In genomic region chr16:85380905-85381737, GRCh38 we compare ENCODE assay signal across 22 cellular contexts.
DNase-seq lines count a peak whose midpoint lies in the region; ATAC-seq and TF ChIP-seq lines count a peak whose summit lies in the region.
"Had no signal": no experiment of that assay in that cellular context is flagged by ENCODE, and none has a peak within 500 bp of the region (broad histone marks: within the 10 kb centered on the region; RNA-seq: fewer than 3 reads in every experiment).

No MANE protein-coding gene starts in this region.

- no peak for TF ChIP-seq CTCF in NB4 (IDR thresholded peaks at IDR 0.05; ENCODE audit: low read depth, low read length)
- TF ChIP-seq CTCF in endodermal cell (conservative IDR thresholded peaks at IDR 0.05): no peak
- no peak for TF ChIP-seq CTCF in natural killer cell (IDR thresholded peaks at IDR 0.05)

- no peak for ATAC-seq in natural killer cell
- ATAC-seq: activated CD4-positive, CD25-positive, alpha-beta regulatory T cell treated with anti-CD3 and anti-CD28 coated beads, Interleukin-2, amount 50 U/mL, for 24 hours; gastrocnemius medialis; stimulated activated naive CD8-positive, alpha-beta T cell treated with anti-CD3 and anti-CD28 coated beads, Interleukin-15, amount 100 ng/mL, for 72 hours had no signal

- no peaks in the 10 kb centered on the region for H3K9me3 ChIP-seq in BLaER1
- no peaks in the 10 kb centered on the region for H3K9me3 ChIP-seq in endodermal cell (ENCODE audit: control insufficient read depth, low read length)
- H3K9me3 ChIP-seq in neuronal stem cell (replicated peaks in 1 of 2; ENCODE audit: control insufficient read depth in 2 of 2, insufficient read depth in 1 of 2, low read depth in 1 of 2, low read length in 2 of 2): peaks cover 0 to 5% of the 10 kb centered on the region in 2 donors
- H3K9me3 ChIP-seq: gastrocnemius medialis, upper lobe of left lung had no signal

- H3K27me3 ChIP-seq in BLaER1 (no peaks in the 10 kb centered on the region), endodermal cell (ENCODE audit: control insufficient read depth, insufficient read depth, low read length, poor library complexity, severe bottlenecking) (no peaks in the 10 kb centered on the region), neuronal stem cell (ENCODE audit: control insufficient read depth in 3 of 3, insufficient read depth in 3 of 3, low read depth in 1 of 3, low read length in 3 of 3) (no peaks in the 10 kb centered on the region)
- H3K27me3 ChIP-seq: gastrocnemius medialis, upper lobe of left lung had no signal

- no peak overlapping the region for H3K27ac ChIP-seq in BLaER1
- peak overlapping the region; percentile 70 for H3K27ac ChIP-seq in endodermal cell (ENCODE audit: low read depth, low read length)
- no peak overlapping the region for H3K27ac ChIP-seq in neuronal stem cell (replicated peaks; ENCODE audit: low read length)
- H3K27ac ChIP-seq: C4-2B, gastrocnemius medialis, HL-60 had no signal

- intact Hi-C loops in natural killer cell (cut with micrococcal nuclease): no loop called here

- no peaks in the 10 kb centered on the region for H3K9me3 Mint-ChIP-seq in endodermal cell
- no peaks in the 10 kb centered on the region for H3K9me3 Mint-ChIP-seq in natural killer cell

- H2BK5ac ChIP-seq in neuronal stem cell (ENCODE audit: low read length): no peak overlapping the region

- peak overlapping the region; percentile 88 for H2BK15ac ChIP-seq in neuronal stem cell (ENCODE audit: low read length)

- H3K36me3 ChIP-seq in BLaER1: no peaks in the 10 kb centered on the region
- no peaks in the 10 kb centered on the region for H3K36me3 ChIP-seq in endodermal cell (ENCODE audit: control insufficient read depth, insufficient read depth, low read length)
- H3K36me3 ChIP-seq in neuronal stem cell (replicated peaks in 1 of 2; ENCODE audit: control insufficient read depth in 2 of 2, insufficient read depth in 2 of 2, low read length in 2 of 2): peaks cover 0 to 3% of the 10 kb centered on the region in 2 donors
- H3K36me3 ChIP-seq: gastrocnemius medialis, upper lobe of left lung had no signal

- H2AFZ ChIP-seq in neuronal stem cell (ENCODE audit: low read length): no peak overlapping the region

- WGBS in endodermal cell (ENCODE audit: insufficient coverage in 1 of 2, insufficient read length in 1 of 2), 2 experiments: 91% methylated on average over 18 of the region's 19 CpGs
- WGBS in neuronal stem cell (ENCODE audit: extremely low coverage in 2 of 2, insufficient read length in 2 of 2, insufficient replicate concordance in 1 of 2), 2 donors: no CpG with 5 or more reads among the region's 19 CpGs

- peak overlapping the region; percentile 82 for H2AK5ac ChIP-seq in neuronal stem cell (ENCODE audit: low read depth, low read length)

- DNase-seq in NB4 (ENCODE audit: low read depth) (peak; percentile 84), endodermal cell (no peak), neuronal stem cell (ENCODE audit: low spot score) (no peak), natural killer cell (no peak), activated T-cell treated with anti-CD3 and anti-CD28 coated beads for 4 hours (no peak), pons (ENCODE audit: low spot score) (no peak), NCI-H510A treated with DMSO at 0.1 percent for 48 hours (lab: John Stamatoyannopoulos, UW) (no peak)
- DNase-seq: ACHN; activated CD4-positive, alpha-beta memory T cell treated with anti-CD3 and anti-CD28 coated beads, Interleukin-2, amount 10 ng/mL, durations not matched to agents 7 days and 5 days; activated gamma-delta T cell treated with Interleukin-2 at 50 U/mL for 16 hours; central memory CD4-positive, alpha-beta T cell; gastrocnemius medialis; NCI-H1436; NCI-H524; occipital lobe; stimulated activated naive CD8-positive, alpha-beta T cell treated with anti-CD3 and anti-CD28 coated beads, Interleukin-15, amount 100 ng/mL, for 72 hours; T-helper 9 cell had no signal

- peaks cover 17% of the 10 kb centered on the region; the same call in 1 of the 2 replicates for H4K20me1 ChIP-seq in BLaER1

- no peaks in the 10 kb centered on the region for H3K27me3 Mint-ChIP-seq in endodermal cell (ENCODE audit: insufficient read depth)
- peaks cover 10 to 22% of the 10 kb centered on the region in 2 donors for H3K27me3 Mint-ChIP-seq in natural killer cell (ENCODE audit: low read depth in 2 of 2)

- H3K27ac Mint-ChIP-seq in endodermal cell (no peak overlapping the region), natural killer cell (no peak overlapping the region)
- H3K27ac Mint-ChIP-seq: activated CD4-positive, alpha-beta memory T cell treated with anti-CD3 and anti-CD28 coated beads, Interleukin-2, amount 10 ng/mL, durations not matched to agents 7 days and 5 days had no signal

- no peak overlapping the region for H3K4me3 Mint-ChIP-seq in endodermal cell
- H3K4me3 Mint-ChIP-seq in natural killer cell: no peak overlapping the region
- H3K4me3 Mint-ChIP-seq: activated CD4-positive, alpha-beta memory T cell treated with anti-CD3 and anti-CD28 coated beads, Interleukin-2, amount 10 ng/mL, durations not matched to agents 7 days and 5 days; stimulated activated naive CD8-positive, alpha-beta T cell treated with anti-CD3 and anti-CD28 coated beads, Interleukin-15, amount 100 ng/mL, for 72 hours had no signal

- H3K14ac ChIP-seq in neuronal stem cell (ENCODE audit: low read length): no peak overlapping the region

- H4K91ac ChIP-seq in neuronal stem cell (ENCODE audit: low read depth, low read length, poor library complexity): no peak overlapping the region

- H3K4ac ChIP-seq in neuronal stem cell (ENCODE audit: low read length): no peak overlapping the region

- no peak for TF ChIP-seq POLR2A in NB4 (IDR thresholded peaks at IDR 0.05; ENCODE audit: extremely low read depth, insufficient read length)

- H3K4me1 ChIP-seq in BLaER1: peaks cover 99% of the 10 kb centered on the region
- H3K4me1 ChIP-seq in endodermal cell (ENCODE audit: control insufficient read depth, insufficient read depth, low read length): peaks cover 9% of the 10 kb centered on the region
- peaks cover 16 to 52% of the 10 kb centered on the region in 2 donors for H3K4me1 ChIP-seq in neuronal stem cell (ENCODE audit: control insufficient read depth in 2 of 2, insufficient read depth in 1 of 2, low read depth in 1 of 2, low read length in 2 of 2)

- H3K18ac ChIP-seq in neuronal stem cell (ENCODE audit: low read length): peak overlapping the region; percentile 12

- H3K4me1 Mint-ChIP-seq in endodermal cell (peaks cover 15% of the 10 kb centered on the region), natural killer cell (no peaks in the 10 kb centered on the region)
- H3K4me1 Mint-ChIP-seq: activated CD4-positive, alpha-beta memory T cell treated with anti-CD3 and anti-CD28 coated beads, Interleukin-2, amount 10 ng/mL, durations not matched to agents 7 days and 5 days; stimulated activated naive CD8-positive, alpha-beta T cell treated with anti-CD3 and anti-CD28 coated beads, Interleukin-15, amount 100 ng/mL, for 72 hours had no signal

- H2BK12ac ChIP-seq in neuronal stem cell (ENCODE audit: low read length): no peak overlapping the region

- H4K8ac ChIP-seq in neuronal stem cell (ENCODE audit: low read depth, low read length): no peak overlapping the region

- no peaks in the 10 kb centered on the region for H3K36me3 Mint-ChIP-seq in endodermal cell (ENCODE audit: low read depth)
- H3K36me3 Mint-ChIP-seq in natural killer cell: no peaks in the 10 kb centered on the region

- H3K4me3 ChIP-seq in BLaER1: no peak overlapping the region
- H3K4me3 ChIP-seq in NB4 (ENCODE audit: low read depth, low read length): peak overlapping the region; percentile 46
- H3K4me3 ChIP-seq in endodermal cell (ENCODE audit: low read length): no peak overlapping the region
- H3K4me3 ChIP-seq in neuronal stem cell (ENCODE audit: low read length in 2 of 2): no peak overlapping the region
- H3K4me3 ChIP-seq: gastrocnemius medialis, upper lobe of left lung had no signal

- H3K9ac ChIP-seq in BLaER1 (no peak overlapping the region), endodermal cell (ENCODE audit: extremely low read depth, low read length, poor library complexity, severe bottlenecking) (no peak overlapping the region), neuronal stem cell (ENCODE audit: low read depth, low read length, poor library complexity) (no peak overlapping the region)

- H3K4me2 ChIP-seq in BLaER1 (peak overlapping the region; percentile 73), neuronal stem cell (ENCODE audit: insufficient read depth, low read length, poor library complexity, severe bottlenecking) (no peak overlapping the region)

- H2BK120ac ChIP-seq in neuronal stem cell (ENCODE audit: low read depth, low read length): no peak overlapping the region

- H3K23ac ChIP-seq in neuronal stem cell (ENCODE audit: low read depth, low read length, poor library complexity): no peak overlapping the region

- H3K79me1 ChIP-seq in neuronal stem cell (ENCODE audit: low read depth, low read length): no peaks in the 10 kb centered on the region
